In genomic region chr20:62822788-62823651, GRCh38 we compare ENCODE assay signal across 8 cellular contexts. TPM values are rescaled to one million over a fixed set of nuclear protein-coding genes. Genes with fewer than 3 reads are reported as not detected.
A peak's percentile ranks its signal among the peaks of the same experiment; 100 is the strongest.
DNase-seq lines count a peak whose midpoint lies in the region; ATAC-seq and TF ChIP-seq lines count a peak whose summit lies in the region.

No MANE protein-coding gene starts in this region.

- TF ChIP-seq POLR2A in stomach (IDR thresholded peaks at IDR 0.05), result no peak

- no peak overlapping the region for H2AFZ ChIP-seq in SU-DHL-6 (ENCODE audit: low read depth, low read length, severe bottlenecking)

- H3K4me2 ChIP-seq in SU-DHL-6 (ENCODE audit: low read depth, low read length, poor library complexity, severe bottlenecking), result no peak overlapping the region

- TF ChIP-seq CTCF in BE2C (IDR thresholded peaks at IDR 0.05; ENCODE audit: low read depth, low read length), result peak; percentile 75
- TF ChIP-seq CTCF in GM13976 (IDR thresholded peaks at IDR 0.05; ENCODE audit: borderline replicate concordance, control extremely low read depth, extremely low read depth, insufficient read depth, missing control alignments), result peak; percentile 58
- peak; percentile 68 for TF ChIP-seq CTCF in SU-DHL-6 (IDR thresholded peaks at IDR 0.05; ENCODE audit: insufficient read depth, low read length, poor library complexity, severe bottlenecking)
- TF ChIP-seq CTCF in fibroblast of pulmonary artery (IDR thresholded peaks at IDR 0.05; ENCODE audit: low read length, missing control alignments), result peak; percentile 15
- TF ChIP-seq CTCF in stomach (IDR thresholded peaks at IDR 0.05), result peak in 2 of 7 experiments; percentile 11 to 39

- WGBS in stomach, 5 donors, result 80 to 84% (median 83%) methylated on average over 20 to 24 of the region's 24 CpGs

- H3K4me3 ChIP-seq in BE2C (ENCODE audit: low read depth, low read length) (no peak overlapping the region), SU-DHL-6 (ENCODE audit: insufficient read depth, low read length, poor library complexity, severe bottlenecking) (no peak overlapping the region), fibroblast of pulmonary artery (replicated peaks; ENCODE audit: low read depth, low read length) (no peak overlapping the region), stomach (no peak overlapping the region)

- H3K27me3 ChIP-seq in BE2C, result no peaks in the 10 kb centered on the region
- no peaks in the 10 kb centered on the region for H3K27me3 ChIP-seq in SU-DHL-6 (ENCODE audit: low read length)
- H3K27me3 ChIP-seq in stomach, result peaks cover 1 to 38% (median 10%) of the 10 kb centered on the region in 3 donors

- ATAC-seq in HG03439 (IDR thresholded peaks at IDR 0.05; ENCODE audit: unreplicated experiment), result no peak

- no peak for TF ChIP-seq EP300 in stomach (IDR thresholded peaks at IDR 0.05)

- no peaks in the 10 kb centered on the region for H3K9me2 ChIP-seq in SU-DHL-6 (replicated peaks; ENCODE audit: insufficient read depth, low read length)

- in situ Hi-C loops in GM13976 (cut with MboI; ENCODE audit: low sequenced_read_pairs, unreplicated experiment), result no loop called here

- intact Hi-C loops in stomach (cut with DNase I; ENCODE audit: low total_unique reads), result no loop called here

- no peaks in the 10 kb centered on the region for H3K79me2 ChIP-seq in SU-DHL-6 (ENCODE audit: insufficient read depth, low read length)

- H4K20me1 ChIP-seq in SU-DHL-6 (ENCODE audit: low read depth, low read length), result no peaks in the 10 kb centered on the region

- H3F3A ChIP-seq in SU-DHL-6 (ENCODE audit: insufficient read depth), result no peaks in the 10 kb centered on the region

- DNase-seq in BE2C (peak; percentile 91), GM13976 (ENCODE audit: low spot score) (peak; percentile 87), NAMALWA (ENCODE audit: low spot score) (peak; percentile 97), fibroblast of pulmonary artery (ENCODE audit: low read depth) (no peak), stomach (peak; percentile 74), putamen (ENCODE audit: low spot score) (no peak)

- H3K27ac ChIP-seq in SU-DHL-6 (ENCODE audit: low read depth, low read length) (no peak overlapping the region), stomach (no peak overlapping the region)

- peaks cover 33% of the 10 kb centered on the region for H3K4me1 ChIP-seq in BE2C
- peaks cover 22 to 44% (median 35%) of the 10 kb centered on the region in 4 donors for H3K4me1 ChIP-seq in stomach

- H3K36me3 ChIP-seq in BE2C (no peaks in the 10 kb centered on the region), SU-DHL-6 (ENCODE audit: low read length) (no peaks in the 10 kb centered on the region), stomach (no peaks in the 10 kb centered on the region)

- H3K9ac ChIP-seq in SU-DHL-6 (ENCODE audit: low read length), result no peak overlapping the region

- H3K9me3 ChIP-seq in BE2C (no peaks in the 10 kb centered on the region), SU-DHL-6 (ENCODE audit: insufficient read depth, low read length) (no peaks in the 10 kb centered on the region), stomach (no peaks in the 10 kb centered on the region)

RNA-seq across cellular contexts. Expression of gene COL9A3, which starts 6.2 kb away (rescaled TPM):
- 5.9 TPM for polyA plus RNA-seq in BE2C (2012; ENCODE audit: insufficient read depth, insufficient read length, low read depth)
- total RNA-seq in stomach, result 10 to 100 TPM in 1 of 5 donors, 1 to 10 TPM in 1, not detected in 3; 2.3 to 18.2 TPM
- 1 to 10 TPM; 2.4 to 5.2 (median 3.9) TPM for polyA plus RNA-seq in stomach

RNA-seq across cellular contexts. Expression of gene OGFR, which starts 18.4 kb away (rescaled TPM):
- 138 TPM for polyA plus RNA-seq in BE2C (2012; ENCODE audit: insufficient read depth, insufficient read length, low read depth)
- total RNA-seq in stomach, result 10 to 100 TPM; 20.1 to 75.3 (median 43.2) TPM
- polyA plus RNA-seq in stomach, result 10 to 100 TPM; 31.9 to 51.9 (median 41.5) TPM

RNA-seq across cellular contexts. Expression of gene MRGBP, which starts 26.7 kb away (rescaled TPM):
- polyA plus RNA-seq in BE2C (2012; ENCODE audit: insufficient read depth, insufficient read length, low read depth), result 28.1 TPM
- total RNA-seq in stomach, result 10 to 100 TPM in 4 of 5 donors, 1 to 10 TPM in 1; 5.4 to 17.9 (median 10.5) TPM
- polyA plus RNA-seq in stomach, result 10 to 100 TPM in 1 of 3 donors, 1 to 10 TPM in 2; 6.6 to 10.7 (median 8.1) TPM

RNA-seq across cellular contexts. Expression of gene TCFL5, which starts 38.6 kb away (rescaled TPM):
- polyA plus RNA-seq in BE2C (2012; ENCODE audit: insufficient read depth, insufficient read length, low read depth), result 8.8 TPM
- total RNA-seq in stomach, result 10 to 100 TPM in 2 of 5 donors, 1 to 10 TPM in 3; 3.0 to 29.5 (median 9.5) TPM
- polyA plus RNA-seq in stomach, result 1 to 10 TPM; 4.8 to 5.7 (median 5.0) TPM

Comparison
In these comparisons a context has a peak if more than half of its experiments do, and no peak if none do; other contexts are left out.
1. DNase-seq: peak in BE2C (single experiment), GM13976 (single experiment), NAMALWA (single experiment) and stomach (single experiment); none in fibroblast of pulmonary artery (single experiment) and putamen (single experiment).